1 cellular context compared by ENCODE assay signal in the genomic region with DNA sequence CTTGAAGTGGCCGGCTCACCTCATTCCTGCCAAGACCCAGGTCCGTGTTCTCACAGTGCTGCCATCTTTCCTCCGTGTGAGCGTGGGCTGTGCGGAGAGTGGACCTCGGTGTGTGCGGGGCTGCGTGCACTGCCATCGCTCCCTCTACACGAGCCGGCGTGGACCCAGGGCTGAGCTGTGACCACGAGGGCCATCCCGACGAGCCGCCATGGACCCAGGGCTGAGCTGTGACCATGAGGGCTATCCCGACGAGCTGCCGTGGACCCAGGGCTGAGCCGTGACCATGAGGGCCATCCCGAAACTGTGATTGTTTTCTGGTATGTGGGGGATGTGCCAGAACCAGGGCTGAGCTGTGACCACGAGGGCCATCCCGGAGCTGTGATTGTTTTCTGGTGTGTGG.
TF ChIP-seq lines count a peak whose summit lies in the region.

No MANE protein-coding gene starts in this region.

TF ChIP-seq in HepG2, 621 proteins besides CTCF, POLR2A, EP300 and RAD21:
- no peak for TF ChIP-seq ZNF317 (CRISPR knock-in tag; IDR thresholded peaks at IDR 0.05)
- TF ChIP-seq ATRX (CRISPR knock-in tag; IDR thresholded peaks at IDR 0.05; ENCODE audit: borderline replicate concordance): no peak
- TF ChIP-seq, protein P1, sequence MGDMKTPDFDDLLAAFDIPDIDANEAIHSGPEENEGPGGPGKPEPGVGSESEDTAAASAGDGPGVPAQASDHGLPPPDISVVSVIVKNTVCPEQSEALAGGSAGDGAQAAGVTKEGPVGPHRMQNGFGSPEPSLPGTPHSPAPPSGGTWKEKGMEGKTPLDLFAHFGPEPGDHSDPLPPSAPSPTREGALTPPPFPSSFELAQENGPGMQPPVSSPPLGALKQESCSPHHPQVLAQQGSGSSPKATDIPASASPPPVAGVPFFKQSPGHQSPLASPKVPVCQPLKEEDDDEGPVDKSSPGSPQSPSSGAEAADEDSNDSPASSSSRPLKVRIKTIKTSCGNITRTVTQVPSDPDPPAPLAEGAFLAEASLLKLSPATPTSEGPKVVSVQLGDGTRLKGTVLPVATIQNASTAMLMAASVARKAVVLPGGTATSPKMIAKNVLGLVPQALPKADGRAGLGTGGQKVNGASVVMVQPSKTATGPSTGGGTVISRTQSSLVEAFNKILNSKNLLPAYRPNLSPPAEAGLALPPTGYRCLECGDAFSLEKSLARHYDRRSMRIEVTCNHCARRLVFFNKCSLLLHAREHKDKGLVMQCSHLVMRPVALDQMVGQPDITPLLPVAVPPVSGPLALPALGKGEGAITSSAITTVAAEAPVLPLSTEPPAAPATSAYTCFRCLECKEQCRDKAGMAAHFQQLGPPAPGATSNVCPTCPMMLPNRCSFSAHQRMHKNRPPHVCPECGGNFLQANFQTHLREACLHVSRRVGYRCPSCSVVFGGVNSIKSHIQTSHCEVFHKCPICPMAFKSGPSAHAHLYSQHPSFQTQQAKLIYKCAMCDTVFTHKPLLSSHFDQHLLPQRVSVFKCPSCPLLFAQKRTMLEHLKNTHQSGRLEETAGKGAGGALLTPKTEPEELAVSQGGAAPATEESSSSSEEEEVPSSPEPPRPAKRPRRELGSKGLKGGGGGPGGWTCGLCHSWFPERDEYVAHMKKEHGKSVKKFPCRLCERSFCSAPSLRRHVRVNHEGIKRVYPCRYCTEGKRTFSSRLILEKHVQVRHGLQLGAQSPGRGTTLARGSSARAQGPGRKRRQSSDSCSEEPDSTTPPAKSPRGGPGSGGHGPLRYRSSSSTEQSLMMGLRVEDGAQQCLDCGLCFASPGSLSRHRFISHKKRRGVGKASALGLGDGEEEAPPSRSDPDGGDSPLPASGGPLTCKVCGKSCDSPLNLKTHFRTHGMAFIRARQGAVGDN (CRISPR knock-in tag; IDR thresholded peaks at IDR 0.05): 0 out of 2 replicates have a peak, but pooled peaks have one; percentile 20
- no peak for TF ChIP-seq ZNF326 (CRISPR knock-in tag; IDR thresholded peaks at IDR 0.05; ENCODE audit: borderline replicate concordance)
- 0 out of 2 replicates have a peak, but pooled peaks have one; percentile 32 for TF ChIP-seq ZNF550 (CRISPR knock-in tag; IDR thresholded peaks at IDR 0.05; ENCODE audit: borderline replicate concordance)
- 0 out of 2 replicates have a peak, but pooled peaks have one; percentile 42 for TF ChIP-seq AKAP8 (CRISPR knock-in tag; IDR thresholded peaks at IDR 0.05)
- TF ChIP-seq AGO2 (optimal IDR thresholded peaks at IDR 0.05; ENCODE audit: low read depth, low read length): peak; percentile 37
- TF ChIP-seq SOX6 (IDR thresholded peaks at IDR 0.05): no peak
- TF ChIP-seq SOX6 (CRISPR knock-in tag; IDR thresholded peaks at IDR 0.05): no peak
